ENCODE assay signal across 22 cellular contexts in genomic region chr3:72008226-72008996, GRCh38.
DNase-seq lines count a peak whose midpoint lies in the region; ATAC-seq and TF ChIP-seq lines count a peak whose summit lies in the region.
"Had no signal": no experiment of that assay in that cellular context is flagged by ENCODE, and none has a peak within 500 bp of the region (broad histone marks: within the 10 kb centered on the region; RNA-seq: fewer than 3 reads in every experiment).

No MANE protein-coding gene starts in this region.

- H3K27me3 ChIP-seq in neutrophil (no peaks in the 10 kb centered on the region), ascending aorta (no peaks in the 10 kb centered on the region)
- H3K27me3 ChIP-seq: sigmoid colon, vagina had no signal

- peaks cover 38 to 78% of the 10 kb centered on the region in 2 donors for H3K27me3 Mint-ChIP-seq in effector memory CD8-positive, alpha-beta T cell

- intact Hi-C loops in ascending aorta (cut with DNase I), result no loop called here

- H3K4me3 ChIP-seq in neutrophil (ENCODE audit: low read depth in 1 of 2, low read length in 1 of 2) (no peak overlapping the region), ascending aorta (no peak overlapping the region)
- H3K4me3 ChIP-seq: heart right ventricle, sigmoid colon, vagina had no signal

- no peaks in the 10 kb centered on the region for H3K9me3 Mint-ChIP-seq in effector memory CD8-positive, alpha-beta T cell
- H3K9me3 Mint-ChIP-seq in activated naive CD4-positive, alpha-beta T cell treated with anti-CD3 and anti-CD28 coated beads, Interleukin-2, amount 50 U/mL, for 72 hours, result peaks cover 0 to 3% of the 10 kb centered on the region in 2 donors
- H3K9me3 Mint-ChIP-seq: nephron had no signal

- H3K36me3 Mint-ChIP-seq in effector memory CD8-positive, alpha-beta T cell (ENCODE audit: insufficient read depth), result no peaks in the 10 kb centered on the region
- H3K36me3 Mint-ChIP-seq in activated naive CD4-positive, alpha-beta T cell treated with anti-CD3 and anti-CD28 coated beads, Interleukin-2, amount 50 U/mL, for 72 hours, result peaks cover 0 to 7% of the 10 kb centered on the region in 2 donors

- H3K4me1 ChIP-seq in neutrophil (ENCODE audit: control insufficient read depth in 1 of 2, insufficient read depth in 1 of 2, low read depth in 1 of 2, low read length in 1 of 2) (peaks cover 17% of the 10 kb centered on the region in 2 experiments), ascending aorta (no peaks in the 10 kb centered on the region)
- H3K4me1 ChIP-seq: sigmoid colon, vagina had no signal

- no peaks in the 10 kb centered on the region for H3K36me3 ChIP-seq in neutrophil
- no peaks in the 10 kb centered on the region for H3K36me3 ChIP-seq in ascending aorta
- H3K36me3 ChIP-seq: heart right ventricle, sigmoid colon, vagina had no signal

- H3K4me1 Mint-ChIP-seq in effector memory CD8-positive, alpha-beta T cell (ENCODE audit: low read depth in 2 of 2), result no peaks in the 10 kb centered on the region

- H3K27ac Mint-ChIP-seq in effector memory CD8-positive, alpha-beta T cell, result no peak overlapping the region
- H3K27ac Mint-ChIP-seq in activated naive CD4-positive, alpha-beta T cell treated with anti-CD3 and anti-CD28 coated beads, Interleukin-2, amount 50 U/mL, for 72 hours, result no peak overlapping the region
- H3K27ac Mint-ChIP-seq: endodermal cell, H9, nephron had no signal

- TF ChIP-seq CTCF in neutrophil (IDR thresholded peaks at IDR 0.05) (no peak), ascending aorta (IDR thresholded peaks at IDR 0.05) (no peak)

- H3K4me3 Mint-ChIP-seq in effector memory CD8-positive, alpha-beta T cell, result no peak overlapping the region
- H3K4me3 Mint-ChIP-seq: endodermal cell, H9, nephron had no signal

- DNase-seq in ELR (ENCODE audit: low read depth), result peak; percentile 61
- peak; percentile 48 to 88 for DNase-seq in NOMO-1 (lab: John Stamatoyannopoulos, UW; ENCODE audit: unreplicated experiment in 2 of 2)
- no peak for DNase-seq in effector memory CD8-positive, alpha-beta T cell
- no peak for DNase-seq in activated CD8-positive, alpha-beta memory T cell treated with anti-CD3 and anti-CD28 coated beads, Interleukin-2, amount 50 U/mL, for 48 hours
- no peak for DNase-seq in activated naive CD4-positive, alpha-beta T cell treated with anti-CD3 and anti-CD28 coated beads, Interleukin-2, amount 50 U/mL, for 72 hours (ENCODE audit: low spot score in 2 of 2)
- no peak for DNase-seq in ascending aorta (ENCODE audit: low spot score in 2 of 2)
- no peak for DNase-seq in hypothalamus (lab: John Stamatoyannopoulos, UW)
- DNase-seq: activated CD4-positive, alpha-beta T cell treated with anti-CD3 and anti-CD28 coated beads, Interleukin-2, amount 50 U/mL, for 1 hour; activated effector memory CD4-positive, alpha-beta T cell treated with Interleukin-2 at 50 U/mL for 16 hours; C1 segment of cervical spinal cord; endodermal cell; H9; heart right ventricle; NCI-H1092; NCI-H446; RPMI8226; sigmoid colon; stimulated activated naive CD4-positive, alpha-beta T cell treated with Interleukin-2 at 50 U/mL for 16 hours had no signal

- H3K27ac ChIP-seq in neutrophil, result peak overlapping the region; percentile 67
- no peak overlapping the region for H3K27ac ChIP-seq in ascending aorta
- H3K27ac ChIP-seq: sigmoid colon, vagina had no signal

- H3K9me3 ChIP-seq in neutrophil (no peaks in the 10 kb centered on the region), ascending aorta (no peaks in the 10 kb centered on the region)
- H3K9me3 ChIP-seq: heart right ventricle, sigmoid colon, vagina had no signal

- peak; percentile 10 for ATAC-seq in effector memory CD8-positive, alpha-beta T cell (replicated peaks)
- no peak for ATAC-seq in activated naive CD4-positive, alpha-beta T cell treated with anti-CD3 and anti-CD28 coated beads, Interleukin-2, amount 50 U/mL, for 72 hours
- ATAC-seq: left lobe of liver had no signal

Comparison
In these comparisons a context has a peak if more than half of its experiments do, and no peak if none do; other contexts are left out.
1. DNase-seq: peak in ELR (single experiment) and NOMO-1 (2 of 2); none in effector memory CD8-positive, alpha-beta T cell (0 of 3), activated CD8-positive, alpha-beta memory T cell treated with anti-CD3 and anti-CD28 coated beads, Interleukin-2, amount 50 U/mL, for 48 hours (single experiment), activated naive CD4-positive, alpha-beta T cell treated with anti-CD3 and anti-CD28 coated beads, Interleukin-2, amount 50 U/mL, for 72 hours (0 of 2), ascending aorta (0 of 2) and hypothalamus (0 of 51).